Comparison of ENCODE assay signal across 8 cellular contexts in the genomic region with DNA sequence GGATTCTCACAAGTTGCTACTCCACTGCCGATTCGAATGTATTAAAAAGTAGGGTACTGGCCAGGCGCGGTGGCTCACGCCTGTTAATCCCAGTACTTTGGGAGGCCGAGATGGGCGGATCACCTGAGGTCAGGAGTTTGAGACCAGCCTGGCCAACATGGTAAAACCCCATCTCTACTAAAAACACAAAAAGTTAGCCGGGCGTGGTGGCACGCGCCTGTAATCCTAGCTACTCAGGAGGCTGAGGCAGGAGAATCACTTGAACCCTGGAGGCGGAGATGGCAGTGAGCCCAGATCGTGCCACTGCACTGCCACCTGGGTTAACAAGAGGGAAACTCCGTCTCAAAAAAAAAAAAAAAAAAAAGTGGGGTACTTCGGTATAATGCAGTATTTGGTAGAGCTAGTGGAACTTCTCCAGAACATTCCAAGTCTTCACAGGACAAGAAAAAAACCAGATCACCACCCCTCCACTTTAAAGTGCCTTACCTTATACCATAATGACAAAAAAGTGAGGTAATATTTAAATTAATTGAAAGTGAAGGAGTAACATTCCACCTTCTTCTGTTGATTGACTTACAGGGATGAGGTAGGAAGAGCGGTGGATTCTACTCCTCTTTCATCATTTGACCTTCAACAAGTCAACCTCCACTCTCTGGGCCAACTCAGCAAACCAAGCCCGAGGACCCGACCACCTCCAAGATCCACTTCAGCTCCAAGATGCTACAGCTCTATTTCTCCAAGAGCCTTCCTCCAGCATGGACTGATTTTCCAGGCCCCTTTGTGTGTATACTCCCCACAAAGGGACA. TPM values are rescaled to one million over a fixed set of nuclear protein-coding genes. Genes with fewer than 3 reads are reported as not detected.
DNase-seq lines count a peak whose midpoint lies in the region; ATAC-seq and TF ChIP-seq lines count a peak whose summit lies in the region.

No MANE protein-coding gene starts in this region.

- TF ChIP-seq CTCF in SK-N-SH (IDR thresholded peaks at IDR 0.05) (no peak), fibroblast of the aortic adventitia (IDR thresholded peaks at IDR 0.05; ENCODE audit: insufficient read depth, low read length) (no peak)

- WGBS in SK-N-SH (ENCODE audit: low lambda C conversion rate), result 68% methylated on average over 18 of the region's 18 CpGs

- H3K9me3 Mint-ChIP-seq in activated CD4-positive, alpha-beta memory T cell treated with anti-CD3 and anti-CD28 coated beads for 36 hours, result no peaks in the 10 kb centered on the region

- no peak for DNase-seq in SK-N-SH
- peak; percentile 61 for DNase-seq in activated CD4-positive, alpha-beta memory T cell treated with anti-CD3 and anti-CD28 coated beads for 36 hours
- no peak for DNase-seq in fibroblast of the aortic adventitia (ENCODE audit: low read depth)
- peak; percentile 53 for DNase-seq in sciatic nerve (ENCODE audit: low spot score)
- no peak for DNase-seq in CD1c-positive myeloid dendritic cell (ENCODE audit: extremely low spot score)
- no peak for DNase-seq in NCI-H748 (lab: John Stamatoyannopoulos, UW; ENCODE audit: unreplicated experiment)

- H3K4me1 ChIP-seq in SK-N-SH (ENCODE audit: control insufficient read depth in 1 of 2, insufficient read depth in 2 of 2, low read depth in 1 of 2, low read length in 1 of 2), result peaks cover 14 to 23% of the 10 kb centered on the region in 2 experiments

- H3K36me3 ChIP-seq in SK-N-SH (replicated peaks in 1 of 2; ENCODE audit: control insufficient read depth in 1 of 2, insufficient read depth in 2 of 2, low read length in 1 of 2), result peaks cover 11 to 47% of the 10 kb centered on the region in 2 experiments

- H3F3A ChIP-seq in SK-N-SH (replicated peaks; ENCODE audit: insufficient read depth), result peaks cover 25% of the 10 kb centered on the region

- peaks cover 43% of the 10 kb centered on the region for H3K36me3 Mint-ChIP-seq in activated CD4-positive, alpha-beta memory T cell treated with anti-CD3 and anti-CD28 coated beads for 36 hours

- H3K79me2 ChIP-seq in SK-N-SH (ENCODE audit: insufficient read depth), result peaks cover 72% of the 10 kb centered on the region

- no peaks in the 10 kb centered on the region for H3K9me2 ChIP-seq in SK-N-SH

- no peak for ATAC-seq in SK-N-SH treated with all-trans-retinoic acid at 6 μM for 48 hours
- no peak for ATAC-seq in sciatic nerve
- no peak for ATAC-seq in HG03045 (IDR thresholded peaks at IDR 0.05; ENCODE audit: unreplicated experiment)

- peaks cover 59% of the 10 kb centered on the region for H4K20me1 ChIP-seq in SK-N-SH (ENCODE audit: insufficient read depth)

- H3K4me3 Mint-ChIP-seq in activated CD4-positive, alpha-beta memory T cell treated with anti-CD3 and anti-CD28 coated beads for 36 hours, result peak overlapping the region; percentile 90

- CTCF ChIA-PET in SK-N-SH (lab: Yijun Ruan, JAX), result interaction anchor here (1.0 to 2.1 kb wide), 9 partner anchors 10 to 215 kb away, joined by 3 to 11 read pairs (median 3); no protein-coding TSS in a partner anchor
- CTCF ChIA-PET in activated CD4-positive, alpha-beta memory T cell treated with anti-CD3 and anti-CD28 coated beads for 36 hours (lab: Charles Lee), result interaction anchor here (0.6 to 1.8 kb wide), 5 partner anchors 15 to 88 kb away, joined by 3 to 8 read pairs (median 3); no protein-coding TSS in a partner anchor

- POLR2A ChIA-PET in SK-N-SH (lab: Yijun Ruan, JAX), result interaction anchor here (0.6 kb wide), 1 partner anchor 63 kb away, joined by 3 read pairs; no protein-coding TSS in a partner anchor
- POLR2A ChIA-PET in activated CD4-positive, alpha-beta memory T cell treated with anti-CD3 and anti-CD28 coated beads for 36 hours (lab: Charles Lee), result interaction anchor here (1.1 to 3.7 kb wide), 4 partner anchors 37 to 58 kb away, joined by 3 to 32 read pairs (median 18); a partner anchor contains a TSS

- intact Hi-C loops in activated CD4-positive, alpha-beta memory T cell treated with anti-CD3 and anti-CD28 coated beads for 36 hours (cut with micrococcal nuclease), result loop anchor here (10.0 kb wide), 1 partner anchor 165 kb away; a partner anchor contains a TSS
- intact Hi-C loops in sciatic nerve (cut with DNase I), result no loop called here

- H3K4me2 ChIP-seq in SK-N-SH, result peak overlapping the region; percentile 94

- no peaks in the 10 kb centered on the region for H3K27me3 Mint-ChIP-seq in activated CD4-positive, alpha-beta memory T cell treated with anti-CD3 and anti-CD28 coated beads for 36 hours

- peaks cover 44% of the 10 kb centered on the region for H3K4me1 Mint-ChIP-seq in activated CD4-positive, alpha-beta memory T cell treated with anti-CD3 and anti-CD28 coated beads for 36 hours (ENCODE audit: low read depth)

- TF ChIP-seq EP300 in SK-N-SH (IDR thresholded peaks at IDR 0.05; ENCODE audit: borderline replicate concordance in 1 of 2, low read depth in 1 of 2, low read length in 1 of 2), result no peak

- H2AFZ ChIP-seq in SK-N-SH (ENCODE audit: low read depth), result no peak overlapping the region

- H3K27ac ChIP-seq in SK-N-SH (ENCODE audit: low read depth in 2 of 2, low read length in 1 of 2), result peak overlapping the region; percentile 25 to 77; a peak in 3 of 4 replicates

- H3K27ac Mint-ChIP-seq in activated CD4-positive, alpha-beta memory T cell treated with anti-CD3 and anti-CD28 coated beads for 36 hours, result peak overlapping the region; percentile 96

- H3K4me3 ChIP-seq in SK-N-SH (ENCODE audit: low read depth in 2 of 2, low read length in 1 of 2), result peak overlapping the region; percentile 69 to 83
- peak overlapping the region; percentile 78 for H3K4me3 ChIP-seq in fibroblast of the aortic adventitia (ENCODE audit: low read depth, low read length)

- TF ChIP-seq RAD21 in SK-N-SH (IDR thresholded peaks at IDR 0.05; ENCODE audit: low read length), result no peak

- no peaks in the 10 kb centered on the region for H3K27me3 ChIP-seq in SK-N-SH (ENCODE audit: insufficient read depth)

- H3K9me3 ChIP-seq in SK-N-SH, result no peaks in the 10 kb centered on the region

- peak overlapping the region; percentile 85 for H3K9ac ChIP-seq in SK-N-SH

TF ChIP-seq in SK-N-SH, 30 proteins besides CTCF, POLR2A, EP300 and RAD21 (continues in another document):
- TF ChIP-seq, protein P1, sequence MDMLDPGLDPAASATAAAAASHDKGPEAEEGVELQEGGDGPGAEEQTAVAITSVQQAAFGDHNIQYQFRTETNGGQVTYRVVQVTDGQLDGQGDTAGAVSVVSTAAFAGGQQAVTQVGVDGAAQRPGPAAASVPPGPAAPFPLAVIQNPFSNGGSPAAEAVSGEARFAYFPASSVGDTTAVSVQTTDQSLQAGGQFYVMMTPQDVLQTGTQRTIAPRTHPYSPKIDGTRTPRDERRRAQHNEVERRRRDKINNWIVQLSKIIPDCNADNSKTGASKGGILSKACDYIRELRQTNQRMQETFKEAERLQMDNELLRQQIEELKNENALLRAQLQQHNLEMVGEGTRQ (IDR thresholded peaks at IDR 0.05; ENCODE audit: borderline replicate concordance, low read depth, low read length), result no peak
- TF ChIP-seq, protein P2, sequence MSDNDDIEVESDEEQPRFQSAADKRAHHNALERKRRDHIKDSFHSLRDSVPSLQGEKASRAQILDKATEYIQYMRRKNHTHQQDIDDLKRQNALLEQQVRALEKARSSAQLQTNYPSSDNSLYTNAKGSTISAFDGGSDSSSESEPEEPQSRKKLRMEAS (IDR thresholded peaks at IDR 0.05; ENCODE audit: low read depth), result no peak
- TF ChIP-seq NFIC (IDR thresholded peaks at IDR 0.05; ENCODE audit: borderline replicate concordance) (no peak), FOXM1 (IDR thresholded peaks at IDR 0.05; ENCODE audit: low read depth) (no peak), RXRA (IDR thresholded peaks at IDR 0.05; ENCODE audit: borderline replicate concordance, low read depth) (no peak), CHD2 (IDR thresholded peaks at IDR 0.05; ENCODE audit: low read length, partially characterized antibody) (no peak)

TF ChIP-seq in SK-N-SH treated with all-trans-retinoic acid at 6 μM for 48 hours, 23 proteins besides CTCF, POLR2A, EP300 and RAD21 (continues in another document):
- no peak for TF ChIP-seq OSR1 (CRISPR knock-in tag; IDR thresholded peaks at IDR 0.05)
- no peak for TF ChIP-seq ESRRG (CRISPR knock-in tag; IDR thresholded peaks at IDR 0.05)
- no peak for TF ChIP-seq ZNF565 (CRISPR knock-in tag; conservative IDR thresholded peaks at IDR 0.05; ENCODE audit: low read depth)
- no peak for TF ChIP-seq ARNTL (CRISPR knock-in tag; IDR thresholded peaks at IDR 0.05; ENCODE audit: borderline replicate concordance, low read depth)
- TF ChIP-seq, protein P3, sequence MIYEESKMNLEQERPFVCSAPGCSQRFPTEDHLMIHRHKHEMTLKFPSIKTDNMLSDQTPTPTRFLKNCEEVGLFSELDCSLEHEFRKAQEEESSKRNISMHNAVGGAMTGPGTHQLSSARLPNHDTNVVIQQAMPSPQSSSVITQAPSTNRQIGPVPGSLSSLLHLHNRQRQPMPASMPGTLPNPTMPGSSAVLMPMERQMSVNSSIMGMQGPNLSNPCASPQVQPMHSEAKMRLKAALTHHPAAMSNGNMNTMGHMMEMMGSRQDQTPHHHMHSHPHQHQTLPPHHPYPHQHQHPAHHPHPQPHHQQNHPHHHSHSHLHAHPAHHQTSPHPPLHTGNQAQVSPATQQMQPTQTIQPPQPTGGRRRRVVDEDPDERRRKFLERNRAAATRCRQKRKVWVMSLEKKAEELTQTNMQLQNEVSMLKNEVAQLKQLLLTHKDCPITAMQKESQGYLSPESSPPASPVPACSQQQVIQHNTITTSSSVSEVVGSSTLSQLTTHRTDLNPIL (CRISPR knock-in tag; IDR thresholded peaks at IDR 0.05; ENCODE audit: low read depth), result no peak
- no peak for TF ChIP-seq SNAI2 (CRISPR knock-in tag; IDR thresholded peaks at IDR 0.05)
- no peak for TF ChIP-seq ISL1 (CRISPR knock-in tag; IDR thresholded peaks at IDR 0.05)

RNA-seq across cellular contexts. Expression of a gene that starts 2.0 kb away (rescaled TPM):
- polyA plus RNA-seq in SK-N-SH (2012; rRNA removed), result 19.7 and 20.9 TPM in 2 replicates
- polyA plus RNA-seq in SK-N-SH (2012; cell fraction: cytosol; rRNA removed), result 27.7 and 28.8 TPM in 2 replicates
- 22.7 and 29.4 TPM in 2 replicates for polyA plus RNA-seq in SK-N-SH (2012; cell fraction: nucleus; rRNA removed)
- total RNA-seq in activated CD4-positive, alpha-beta memory T cell treated with anti-CD3 and anti-CD28 coated beads for 36 hours, result 10 to 100 TPM; 82.3 to 83.8 TPM
- total RNA-seq in fibroblast of the aortic adventitia (ENCODE audit: low replicate concordance) (75.6 and 175 TPM in 2 replicates), sciatic nerve (66.9 TPM)

RNA-seq across cellular contexts. Expression of a gene that starts 37.4 kb away (rescaled TPM):
- 107 and 114 TPM in 2 replicates for polyA plus RNA-seq in SK-N-SH (2012; rRNA removed)
- polyA plus RNA-seq in SK-N-SH (2012; cell fraction: cytosol; rRNA removed), result 89.6 and 97.3 TPM in 2 replicates
- 64.0 and 86.4 TPM in 2 replicates for polyA plus RNA-seq in SK-N-SH (2012; cell fraction: nucleus; rRNA removed)
- total RNA-seq in activated CD4-positive, alpha-beta memory T cell treated with anti-CD3 and anti-CD28 coated beads for 36 hours, result 10 to 100 TPM; 48.0 to 50.3 TPM
- total RNA-seq in fibroblast of the aortic adventitia (ENCODE audit: low replicate concordance), result 23.4 and 34.2 TPM in 2 replicates
- total RNA-seq in sciatic nerve, result 38.6 TPM

RNA-seq across cellular contexts. Expression of a gene that starts 58.3 kb away (rescaled TPM):
- polyA plus RNA-seq in SK-N-SH (2012; rRNA removed), result 45.5 and 63.6 TPM in 2 replicates
- 21.7 and 40.1 TPM in 2 replicates for polyA plus RNA-seq in SK-N-SH (2012; cell fraction: cytosol; rRNA removed)
- polyA plus RNA-seq in SK-N-SH (2012; cell fraction: nucleus; rRNA removed), result 59.0 and 76.7 TPM in 2 replicates
- 10 to 100 TPM; 23.0 to 25.3 TPM for total RNA-seq in activated CD4-positive, alpha-beta memory T cell treated with anti-CD3 and anti-CD28 coated beads for 36 hours
- total RNA-seq in fibroblast of the aortic adventitia (ENCODE audit: low replicate concordance) (16.4 and 44.6 TPM in 2 replicates), sciatic nerve (27.1 TPM)

Comparison
In these comparisons a context has a peak if more than half of its experiments do, and no peak if none do; other contexts are left out.
1. DNase-seq: peak in activated CD4-positive, alpha-beta memory T cell treated with anti-CD3 and anti-CD28 coated beads for 36 hours (single experiment) and sciatic nerve (single experiment); none in SK-N-SH (single experiment), fibroblast of the aortic adventitia (single experiment), CD1c-positive myeloid dendritic cell (single experiment) and NCI-H748 (single experiment).